Comparison of ENCODE assay signal across 27 cellular contexts in genomic region chr12:12126551-12126950, GRCh38. TPM values are rescaled to one million over a fixed set of nuclear protein-coding genes. Genes with fewer than 3 reads are reported as not detected.
DNase-seq lines count a peak whose midpoint lies in the region; ATAC-seq, FAIRE-seq and TF ChIP-seq lines count a peak whose summit lies in the region.
"Had no signal": no experiment of that assay in that cellular context is flagged by ENCODE, and none has a peak within 500 bp of the region (broad histone marks: within the 10 kb centered on the region; RNA-seq: fewer than 3 reads in every experiment).

No MANE protein-coding gene starts in this region.

- H4K20me1 ChIP-seq in PC-3 (ENCODE audit: low read length), result no peaks in the 10 kb centered on the region
- no peaks in the 10 kb centered on the region for H4K20me1 ChIP-seq in keratinocyte (ENCODE audit: control insufficient read depth, extremely low read depth, insufficient read depth, low read length)

- no peak overlapping the region for H3K27ac ChIP-seq in PC-3 (ENCODE audit: low read length)
- peak overlapping the region; percentile 32 for H3K27ac ChIP-seq in cingulate gyrus (ENCODE audit: low read depth, low read length)
- H3K27ac ChIP-seq in keratinocyte (ENCODE audit: control insufficient read depth, insufficient read depth, low read length), result no peak overlapping the region

- CTCF ChIA-PET in PC-3 (lab: Charles Lee), result no interaction called here

- no peaks in the 10 kb centered on the region for H3F3A ChIP-seq in PC-3 (ENCODE audit: low read length, unreplicated experiment)

- H3K9me3 ChIP-seq in PC-3 (ENCODE audit: low read length) (no peaks in the 10 kb centered on the region), keratinocyte (ENCODE audit: control insufficient read depth, low read depth, low read length) (no peaks in the 10 kb centered on the region)

- H3K4me2 ChIP-seq in PC-3 (ENCODE audit: low read length), result no peak overlapping the region
- no peak overlapping the region for H3K4me2 ChIP-seq in keratinocyte (ENCODE audit: control insufficient read depth, extremely low read depth, insufficient read depth, low read depth, low read length)

- TF ChIP-seq CTCF in PC-3 (conservative IDR thresholded peaks at IDR 0.05; ENCODE audit: low read depth, low read length) (no peak), keratinocyte (optimal IDR thresholded peaks at IDR 0.05 in 1 of 3, IDR thresholded peaks at IDR 0.05 in 1 of 3, conservative IDR thresholded peaks at IDR 0.05 in 1 of 3; ENCODE audit: extremely low read depth in 1 of 3, insufficient read depth in 2 of 3, low read length in 3 of 3) (no peak)

- ATAC-seq in PC-3 (peak; percentile 33; the same call in 1 of the 2 replicates), left colon (no peak), GM18873 (IDR thresholded peaks at IDR 0.05; ENCODE audit: low FRiP score, unreplicated experiment) (no peak)
- ATAC-seq: CD8-positive, alpha-beta T cell had no signal

- H3K9ac ChIP-seq in PC-3 (ENCODE audit: low read length), result no peak overlapping the region
- H3K9ac ChIP-seq in keratinocyte (ENCODE audit: control insufficient read depth, extremely low read depth, insufficient read depth, low read length), result no peak overlapping the region

- H3K27me3 ChIP-seq in PC-3 (ENCODE audit: low read length), result no peaks in the 10 kb centered on the region
- no peaks in the 10 kb centered on the region for H3K27me3 ChIP-seq in keratinocyte (ENCODE audit: control insufficient read depth, extremely low read depth, insufficient read depth, low read length)

- POLR2A ChIA-PET in PC-3 (lab: Charles Lee; ENCODE audit: unreplicated experiment), result no interaction called here

- H3K9me1 ChIP-seq in keratinocyte (ENCODE audit: control insufficient read depth, extremely low read depth, insufficient read depth, low read length), result no peaks in the 10 kb centered on the region

- intact Hi-C loops in PC-3 (cut with micrococcal nuclease) (no loop called here), left colon (cut with DNase I, micrococcal nuclease) (no loop called here)

- peak; percentile 27 for FAIRE-seq in GM12892 (lab: Jason Lieb, UNC)
- peak; percentile 84 for FAIRE-seq in keratinocyte (lab: Jason Lieb, UNC)
- FAIRE-seq: G401.6, GM18507, RCC 7860 had no signal

- H3K36me3 ChIP-seq in PC-3 (ENCODE audit: low read depth, low read length) (peaks cover 19% of the 10 kb centered on the region; the same call in 1 of the 2 replicates), keratinocyte (ENCODE audit: control insufficient read depth in 2 of 2, extremely low read depth in 1 of 2, insufficient read depth in 2 of 2, low read length in 2 of 2) (peaks cover 5 to 12% of the 10 kb centered on the region in 2 experiments)

- H3K9me2 ChIP-seq in PC-3 (replicated peaks; ENCODE audit: low read length), result no peaks in the 10 kb centered on the region

- H3K79me2 ChIP-seq in PC-3 (ENCODE audit: low read length), result no peaks in the 10 kb centered on the region
- H3K79me2 ChIP-seq in keratinocyte (ENCODE audit: control insufficient read depth, insufficient read depth, low read length), result no peaks in the 10 kb centered on the region

- BruUV-seq in PC-3 (replicated peaks; lab: Mats Ljungman, UMichigan), result no TSS peak

- TF ChIP-seq POLR2A in GM12892 (IDR thresholded peaks at IDR 0.05; ENCODE audit: low read depth, low read length), result no peak

- dilution Hi-C loops in keratinocyte (cut with MboI; ENCODE audit: extremely low pct_ligation_motif_present, low sequenced_read_pairs), result no loop called here

- H3K4me1 ChIP-seq in PC-3 (ENCODE audit: insufficient read depth, low read length) (peaks cover 3% of the 10 kb centered on the region; the same call in 1 of the 2 replicates), keratinocyte (ENCODE audit: control insufficient read depth, extremely low read depth, insufficient read depth, low read length) (peaks cover 6% of the 10 kb centered on the region)

- DNase-seq in GM12892 (ENCODE audit: insufficient read length), result no peak
- DNase-seq in PC-3, result peak; percentile 65
- peak; percentile 62 for DNase-seq in keratinocyte (ENCODE audit: low read depth, low spot score)
- DNase-seq in NCI-H1930 (lab: John Stamatoyannopoulos, UW), result no peak
- DNase-seq in left colon, result no peak
- DNase-seq: AML-193; C1 segment of cervical spinal cord; CD8-positive, alpha-beta T cell; DMS153; Karpas-422; MM.1S; NCI-H1048; NCI-H1417 treated with DMSO at 0.1 percent for 48 hours; NCI-H187 treated with DMSO at 0.1 percent for 48 hours; NCI-H748 treated with DMSO at 0.1 percent for 48 hours; SHP77; SW 1271 had no signal

- H3K4me3 ChIP-seq in PC-3 (ENCODE audit: low read length) (no peak overlapping the region), keratinocyte (ENCODE audit: control insufficient read depth in 2 of 3, extremely low read depth in 1 of 3, insufficient read depth in 2 of 3, low read depth in 1 of 3, low read length in 3 of 3) (no peak overlapping the region)

- H2AFZ ChIP-seq in PC-3 (ENCODE audit: low read length), result no peak overlapping the region
- no peak overlapping the region for H2AFZ ChIP-seq in keratinocyte (ENCODE audit: control insufficient read depth, low read length)

RNA-seq across cellular contexts. Expression of gene BCL2L14, which starts 55.8 kb away (rescaled TPM):
- polyA plus RNA-seq in GM12892 (2012; ENCODE audit: missing spikeins), result 1.3 TPM
- total RNA-seq in PC-3 (2014; rRNA removed), result not detected in 2 replicates
- not detected in 3 replicates for polyA plus RNA-seq in keratinocyte
- not detected for polyA plus RNA-seq in keratinocyte (2011; ENCODE audit: low read depth)
- not detected in 2 replicates for polyA plus RNA-seq in keratinocyte (2011; cell fraction: cytosol; rRNA removed)
- not detected in 2 replicates for polyA plus RNA-seq in keratinocyte (2011; cell fraction: nucleus; rRNA removed)
- polyA plus RNA-seq in keratinocyte (2012; ENCODE audit: low replicate concordance), result 0.07 TPM in 1 of 2 replicates, not detected in the other
- not detected in 3 replicates for polyA minus RNA-seq in keratinocyte
- polyA minus RNA-seq in keratinocyte (2011; cell fraction: cytosol; rRNA and poly(A)+ RNA removed), result not detected
- not detected in 2 replicates for polyA minus RNA-seq in keratinocyte (2011; cell fraction: nucleus; rRNA and poly(A)+ RNA removed)
- 10 to 100 TPM; 54.4 to 57.6 TPM for total RNA-seq in left colon
- total RNA-seq: A172, H4, NCI-H460, OCI-LY7 had no signal
- polyA plus RNA-seq: AG04450 had no signal

Comparison
In these comparisons a context has a peak if more than half of its experiments do, and no peak if none do; other contexts are left out.
1. DNase-seq: peak in PC-3 (single experiment) and keratinocyte (single experiment); none in GM12892 (single experiment), NCI-H1930 (0 of 2) and left colon (0 of 2).
2. RNA of gene BCL2L14, which starts 55.8 kb away (total RNA-seq): 54.4 to 57.6 TPM in left colon; not detected in PC-3; every median in the first group is over 10 times any median in the second.